In genomic region chr5:9927521-9927997, GRCh38 we compare ENCODE assay signal across 17 cellular contexts.
DNase-seq lines count a peak whose midpoint lies in the region; ATAC-seq, FAIRE-seq and TF ChIP-seq lines count a peak whose summit lies in the region.
"Had no signal": no experiment of that assay in that cellular context is flagged by ENCODE, and none has a peak within 500 bp of the region (broad histone marks: within the 10 kb centered on the region; RNA-seq: fewer than 3 reads in every experiment).

No MANE protein-coding gene starts in this region.

- ATAC-seq in lower lobe of right lung = no peak
- ATAC-seq in GM19463 (IDR thresholded peaks at IDR 0.05; ENCODE audit: unreplicated experiment) = no peak
- no peak; the same call in 2 of the 3 replicates for ATAC-seq in SK-N-SH treated with all-trans-retinoic acid at 6 μM for 48 hours
- ATAC-seq: gastrocnemius medialis, right cardiac atrium had no signal

- no peak overlapping the region for H2AFZ ChIP-seq in osteoblast (ENCODE audit: low read length)
- H2AFZ ChIP-seq: neural progenitor cell had no signal

- H3K9me3 ChIP-seq in osteoblast (ENCODE audit: low read depth, low read length) (no peaks in the 10 kb centered on the region), lower lobe of right lung (peaks cover 5% of the 10 kb centered on the region)

- H3K79me2 ChIP-seq in osteoblast (ENCODE audit: insufficient read depth, low read length) = no peaks in the 10 kb centered on the region

- DNase-seq in EL = peak; percentile 36
- peak; percentile 41 for DNase-seq in RCC 7860 (ENCODE audit: low spot score)
- DNase-seq in epithelial cell of prostate (ENCODE audit: low read depth, low spot score) = no peak
- DNase-seq in osteoblast (ENCODE audit: insufficient read length, low spot score, missing footprints) = no peak
- no peak for DNase-seq in lower lobe of right lung
- no peak for DNase-seq in mucosa of gallbladder (ENCODE audit: low spot score)
- DNase-seq: activated CD4-positive, CD25-positive, alpha-beta regulatory T cell treated with anti-CD3 and anti-CD28 coated beads, Interleukin-2, amount 50 U/mL, for 72 hours; effector CD4-positive, alpha-beta T cell; gastrocnemius medialis; NCI-H187 treated with DMSO at 0.1 percent for 48 hours; right cardiac atrium; RPMI8226; stimulated activated CD4-positive, alpha-beta T cell treated with anti-CD3 and anti-CD28 coated beads, Interleukin-2, amount 100 ng/mL, for 48 hours; T-helper 2 cell had no signal

- no peaks in the 10 kb centered on the region for H3K27me3 ChIP-seq in osteoblast (ENCODE audit: insufficient read depth, low read length)
- H3K27me3 ChIP-seq in lower lobe of right lung (ENCODE audit: low read depth) = no peaks in the 10 kb centered on the region
- H3K27me3 ChIP-seq: gastrocnemius medialis, neural progenitor cell had no signal

- peak; percentile 78 for FAIRE-seq in RCC 7860 (lab: Jason Lieb, UNC)

- intact Hi-C loops in lower lobe of right lung (cut with DNase I) = no loop called here

- peaks cover 15% of the 10 kb centered on the region for H3K4me1 ChIP-seq in osteoblast (ENCODE audit: insufficient read depth, low read length)
- H3K4me1 ChIP-seq in lower lobe of right lung = no peaks in the 10 kb centered on the region
- H3K4me1 ChIP-seq: gastrocnemius medialis had no signal

- peak overlapping the region; percentile 61 for H3K27ac ChIP-seq in epithelial cell of prostate
- H3K27ac ChIP-seq in osteoblast (ENCODE audit: low read depth, low read length) = no peak overlapping the region
- no peak overlapping the region for H3K27ac ChIP-seq in lower lobe of right lung
- H3K27ac ChIP-seq: gastrocnemius medialis, neural progenitor cell had no signal

- TF ChIP-seq CTCF in osteoblast (IDR thresholded peaks at IDR 0.05; ENCODE audit: extremely low read depth, low read depth, low read length) (no peak), lower lobe of right lung (IDR thresholded peaks at IDR 0.05) (no peak)

- H3K4me3 ChIP-seq in osteoblast (ENCODE audit: insufficient read depth, low read length) (no peak overlapping the region), lower lobe of right lung (no peak overlapping the region)
- H3K4me3 ChIP-seq: gastrocnemius medialis, neural progenitor cell had no signal

- no peaks in the 10 kb centered on the region for H4K20me1 ChIP-seq in osteoblast (ENCODE audit: insufficient read depth, low read length)

- peak overlapping the region; percentile 27 for H3K4me2 ChIP-seq in osteoblast (ENCODE audit: insufficient read depth, low read length)
- H3K4me2 ChIP-seq: neural progenitor cell had no signal

- H3K36me3 ChIP-seq in osteoblast (ENCODE audit: insufficient read depth, low read length) = no peaks in the 10 kb centered on the region
- H3K36me3 ChIP-seq in lower lobe of right lung = no peaks in the 10 kb centered on the region
- H3K36me3 ChIP-seq: gastrocnemius medialis, neural progenitor cell had no signal

TF ChIP-seq in SK-N-SH treated with all-trans-retinoic acid at 6 μM for 48 hours, 23 proteins besides CTCF, POLR2A, EP300 and RAD21:
- TF ChIP-seq ESRRG (CRISPR knock-in tag; IDR thresholded peaks at IDR 0.05) (no peak), ZNF8 (CRISPR knock-in tag; IDR thresholded peaks at IDR 0.05) (no peak), SNAI2 (CRISPR knock-in tag; IDR thresholded peaks at IDR 0.05) (no peak), ZFP3 (CRISPR knock-in tag; IDR thresholded peaks at IDR 0.05) (no peak), ISL1 (CRISPR knock-in tag; IDR thresholded peaks at IDR 0.05) (no peak), ZFP30 (CRISPR knock-in tag; IDR thresholded peaks at IDR 0.05) (no peak), CSDC2 (CRISPR knock-in tag; IDR thresholded peaks at IDR 0.05) (no peak), GLIS3 (CRISPR knock-in tag; IDR thresholded peaks at IDR 0.05) (no peak), OSR1 (CRISPR knock-in tag; IDR thresholded peaks at IDR 0.05) (no peak), TOX (CRISPR knock-in tag; IDR thresholded peaks at IDR 0.05; ENCODE audit: borderline replicate concordance) (no peak), ARNTL (CRISPR knock-in tag; IDR thresholded peaks at IDR 0.05; ENCODE audit: borderline replicate concordance, low read depth) (no peak), CSRNP3 (CRISPR knock-in tag; IDR thresholded peaks at IDR 0.05) (no peak), TCF4 (CRISPR knock-in tag; IDR thresholded peaks at IDR 0.05; ENCODE audit: borderline replicate concordance) (no peak), ZC3H10 (CRISPR knock-in tag; IDR thresholded peaks at IDR 0.05) (no peak), CREB5 (CRISPR knock-in tag; IDR thresholded peaks at IDR 0.05; ENCODE audit: low read depth) (no peak), ZNF565 (CRISPR knock-in tag; conservative IDR thresholded peaks at IDR 0.05; ENCODE audit: low read depth) (no peak), ZNF70 (CRISPR knock-in tag; IDR thresholded peaks at IDR 0.05) (no peak), BACH2 (CRISPR knock-in tag; IDR thresholded peaks at IDR 0.05; ENCODE audit: borderline replicate concordance) (no peak)
- TF ChIP-seq, protein P1, sequence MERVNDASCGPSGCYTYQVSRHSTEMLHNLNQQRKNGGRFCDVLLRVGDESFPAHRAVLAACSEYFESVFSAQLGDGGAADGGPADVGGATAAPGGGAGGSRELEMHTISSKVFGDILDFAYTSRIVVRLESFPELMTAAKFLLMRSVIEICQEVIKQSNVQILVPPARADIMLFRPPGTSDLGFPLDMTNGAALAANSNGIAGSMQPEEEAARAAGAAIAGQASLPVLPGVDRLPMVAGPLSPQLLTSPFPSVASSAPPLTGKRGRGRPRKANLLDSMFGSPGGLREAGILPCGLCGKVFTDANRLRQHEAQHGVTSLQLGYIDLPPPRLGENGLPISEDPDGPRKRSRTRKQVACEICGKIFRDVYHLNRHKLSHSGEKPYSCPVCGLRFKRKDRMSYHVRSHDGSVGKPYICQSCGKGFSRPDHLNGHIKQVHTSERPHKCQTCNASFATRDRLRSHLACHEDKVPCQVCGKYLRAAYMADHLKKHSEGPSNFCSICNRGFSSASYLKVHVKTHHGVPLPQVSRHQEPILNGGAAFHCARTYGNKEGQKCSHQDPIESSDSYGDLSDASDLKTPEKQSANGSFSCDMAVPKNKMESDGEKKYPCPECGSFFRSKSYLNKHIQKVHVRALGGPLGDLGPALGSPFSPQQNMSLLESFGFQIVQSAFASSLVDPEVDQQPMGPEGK (CRISPR knock-in tag; IDR thresholded peaks at IDR 0.05; ENCODE audit: borderline replicate concordance) = no peak
- TF ChIP-seq, protein P2, sequence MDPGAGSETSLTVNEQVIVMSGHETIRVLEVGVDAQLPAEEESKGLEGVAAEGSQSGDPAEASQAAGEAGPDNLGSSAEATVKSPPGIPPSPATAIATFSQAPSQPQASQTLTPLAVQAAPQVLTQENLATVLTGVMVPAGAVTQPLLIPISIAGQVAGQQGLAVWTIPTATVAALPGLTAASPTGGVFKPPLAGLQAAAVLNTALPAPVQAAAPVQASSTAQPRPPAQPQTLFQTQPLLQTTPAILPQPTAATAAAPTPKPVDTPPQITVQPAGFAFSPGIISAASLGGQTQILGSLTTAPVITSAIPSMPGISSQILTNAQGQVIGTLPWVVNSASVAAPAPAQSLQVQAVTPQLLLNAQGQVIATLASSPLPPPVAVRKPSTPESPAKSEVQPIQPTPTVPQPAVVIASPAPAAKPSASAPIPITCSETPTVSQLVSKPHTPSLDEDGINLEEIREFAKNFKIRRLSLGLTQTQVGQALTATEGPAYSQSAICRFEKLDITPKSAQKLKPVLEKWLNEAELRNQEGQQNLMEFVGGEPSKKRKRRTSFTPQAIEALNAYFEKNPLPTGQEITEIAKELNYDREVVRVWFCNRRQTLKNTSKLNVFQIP (CRISPR knock-in tag; IDR thresholded peaks at IDR 0.05; ENCODE audit: borderline replicate concordance, low read depth) = no peak

Comparison
In these comparisons a context has a peak if more than half of its experiments do, and no peak if none do; other contexts are left out.
1. DNase-seq: peak in EL (single experiment) and RCC 7860 (single experiment); none in epithelial cell of prostate (single experiment), osteoblast (single experiment), lower lobe of right lung (single experiment) and mucosa of gallbladder (single experiment).